19 cellular contexts compared by ENCODE assay signal in genomic region chr4:106334732-106335131, GRCh38. TPM values are rescaled to one million over a fixed set of nuclear protein-coding genes. Genes with fewer than 3 reads are reported as not detected.
"Had no signal": no experiment of that assay in that cellular context is flagged by ENCODE, and none has a peak within 500 bp of the region (broad histone marks: within the 10 kb centered on the region; RNA-seq: fewer than 3 reads in every experiment).

No MANE protein-coding gene starts in this region.

- H3K27ac ChIP-seq: colonic mucosa, hepatocyte, tibial nerve had no signal

- H3K27ac Mint-ChIP-seq: stimulated activated memory B cell treated with anti-CD40 and anti-IgM and Interleukin-4, amounts not matched to agents 10 μg/mL and 1 μg/mL and 100 μg/mL, for 72 hours had no signal

- ATAC-seq: esophagus mucosa; stimulated activated memory B cell treated with anti-CD40 and anti-IgM and Interleukin-4, amounts not matched to agents 10 μg/mL and 1 μg/mL and 100 μg/mL, for 72 hours had no signal

- DNase-seq: activated CD4-positive, alpha-beta T cell treated with anti-CD3 and anti-CD28 coated beads, Interleukin-2, amount 50 U/mL, for 1 hour; activated gamma-delta T cell; aorta; colonic mucosa; islet precursor cell; naive B cell; SIG-M5; stimulated activated CD4-positive, alpha-beta T cell treated with anti-CD3 and anti-CD28 coated beads, Interleukin-2, amount 100 ng/mL, for 48 hours; substantia nigra; SW 1271 had no signal

- H3K4me3 Mint-ChIP-seq: stimulated activated memory B cell treated with anti-CD40 and anti-IgM and Interleukin-4, amounts not matched to agents 10 μg/mL and 1 μg/mL and 100 μg/mL, for 72 hours had no signal

- H3K27me3 Mint-ChIP-seq: naive B cell; stimulated activated memory B cell treated with anti-CD40 and anti-IgM and Interleukin-4, amounts not matched to agents 10 μg/mL and 1 μg/mL and 100 μg/mL, for 72 hours had no signal

RNA-seq across cellular contexts. Expression of gene GIMD1, which starts 33.8 kb away (rescaled TPM):
- total RNA-seq: aorta, cardiac septum, colonic mucosa, esophagus mucosa, hepatocyte, lung, mononuclear cell, posterior vena cava, skeletal muscle tissue, tibial nerve had no signal
